ENCODE assay signal across 17 cellular contexts in the genomic region with DNA sequence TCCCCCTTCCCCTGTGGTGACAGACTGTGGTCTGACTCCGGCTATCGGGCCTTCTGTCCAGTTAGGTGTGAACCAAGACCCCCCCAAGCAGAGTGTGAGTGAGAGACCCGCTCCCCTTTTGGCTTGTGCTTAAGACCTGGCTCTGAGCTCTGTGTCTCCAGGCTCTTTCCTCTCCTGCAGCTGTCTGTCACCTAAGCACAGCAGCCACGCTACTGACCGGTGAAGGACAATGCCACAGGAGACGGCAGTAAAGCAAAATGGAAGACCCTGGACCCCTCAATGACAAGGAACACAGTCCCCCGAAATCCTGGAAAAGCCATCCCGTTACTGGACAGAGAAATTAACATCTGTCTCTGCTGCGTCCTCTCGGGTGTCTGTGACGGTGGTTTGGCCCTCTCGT. TPM values are rescaled to one million over a fixed set of nuclear protein-coding genes. Genes with fewer than 3 reads are reported as not detected.
DNase-seq lines count a peak whose midpoint lies in the region; ATAC-seq, FAIRE-seq and TF ChIP-seq lines count a peak whose summit lies in the region.
"Had no signal": no experiment of that assay in that cellular context is flagged by ENCODE, and none has a peak within 500 bp of the region (broad histone marks: within the 10 kb centered on the region; RNA-seq: fewer than 3 reads in every experiment).

No MANE protein-coding gene starts in this region.

- DNase-seq in activated T-cell treated with anti-CD3 and anti-CD28 coated beads, Interleukin-2, amount 50 U/mL, for 24 hours, result no peak
- no peak for DNase-seq in activated T-cell treated with anti-CD3 and anti-CD28 coated beads, Interleukin-2, amount 50 U/mL, for 48 hours
- DNase-seq in RWPE1 (ENCODE audit: low spot score) (no peak), H1 (ENCODE audit: low read depth in 1 of 2, low spot score in 2 of 2) (no peak), SK-N-DZ (ENCODE audit: low spot score) (no peak)
- DNase-seq in effector memory CD4-positive, alpha-beta T cell, result no peak
- DNase-seq: activated T-cell treated with anti-CD3 and anti-CD28 coated beads, Interleukin-2, amount 50 U/mL, for 4 hours; caudate nucleus; HCEC 1CT; NCI-H187 treated with DMSO at 0.1 percent for 48 hours; stimulated activated CD4-positive, alpha-beta T cell treated with anti-CD3 and anti-CD28 coated beads, Interleukin-12 subunit alpha, Interleukin-12 subunit beta, amount 100 ng/mL, for 4 hours; thyroid gland; WERI-Rb-1 had no signal

- no peak for TF ChIP-seq RAD21 in H1 (IDR thresholded peaks at IDR 0.05 in 1 of 2, conservative IDR thresholded peaks at IDR 0.05 in 1 of 2; ENCODE audit: low read depth in 2 of 2, low read length in 2 of 2)

- no peak overlapping the region for H3K56ac ChIP-seq in H1 (replicated peaks; ENCODE audit: insufficient read length, low read depth, low read length)

- no peak overlapping the region for H3K23ac ChIP-seq in H1 (ENCODE audit: insufficient read length)

- no peak overlapping the region for H2BK12ac ChIP-seq in H1 (ENCODE audit: low read depth, low read length)

- H3K27ac Mint-ChIP-seq in activated T-cell treated with anti-CD3 and anti-CD28 coated beads, Interleukin-2, amount 50 U/mL, for 24 hours, result peak overlapping the region; percentile 95

- H3K79me2 ChIP-seq in H1 (ENCODE audit: control insufficient read depth in 1 of 2, insufficient read depth in 2 of 2, low read length in 2 of 2), result peaks cover 7 to 94% of the 10 kb centered on the region in 2 experiments

- peaks cover 90% of the 10 kb centered on the region for H3K4me1 Mint-ChIP-seq in activated T-cell treated with anti-CD3 and anti-CD28 coated beads, Interleukin-2, amount 50 U/mL, for 24 hours (ENCODE audit: low read depth)

- H3K9me3 ChIP-seq in H1 (ENCODE audit: insufficient read depth in 2 of 2, low read depth in 1 of 2, low read length in 1 of 2) (no peaks in the 10 kb centered on the region), skeletal muscle satellite cell (replicated peaks; ENCODE audit: low read length) (no peaks in the 10 kb centered on the region)
- H3K9me3 ChIP-seq in effector memory CD4-positive, alpha-beta T cell (ENCODE audit: control insufficient read depth, low read length), result no peaks in the 10 kb centered on the region
- H3K9me3 ChIP-seq: thyroid gland had no signal

- H3K36me3 ChIP-seq in H1 (ENCODE audit: control insufficient read depth in 2 of 4, insufficient read depth in 4 of 4, low read length in 3 of 4) (no peaks in the 10 kb centered on the region), skeletal muscle satellite cell (ENCODE audit: insufficient read depth, low read length) (no peaks in the 10 kb centered on the region)
- no peaks in the 10 kb centered on the region for H3K36me3 ChIP-seq in effector memory CD4-positive, alpha-beta T cell (ENCODE audit: control insufficient read depth, insufficient read depth, low read length)
- H3K36me3 ChIP-seq: thyroid gland, WERI-Rb-1 had no signal

- no peak for FAIRE-seq in H1 (lab: Jason Lieb, UNC)
- FAIRE-seq: D721Med had no signal

- H3K4me3 ChIP-seq in H1 (ENCODE audit: extremely low read depth in 1 of 4, insufficient read depth in 2 of 4, low read depth in 3 of 4, low read length in 4 of 4), result no peak overlapping the region
- H3K4me3 ChIP-seq in skeletal muscle satellite cell (ENCODE audit: low read length), result no peak overlapping the region
- no peak overlapping the region for H3K4me3 ChIP-seq in effector memory CD4-positive, alpha-beta T cell (ENCODE audit: insufficient read depth, low read depth, low read length, poor library complexity, severe bottlenecking)
- H3K4me3 ChIP-seq: thyroid gland had no signal

- H3K4me1 ChIP-seq in H1 (replicated peaks in 1 of 4; ENCODE audit: control insufficient read depth in 3 of 4, insufficient read depth in 4 of 4, low read length in 3 of 4), result peaks cover 8 to 34% (median 18%) of the 10 kb centered on the region in 4 experiments
- peaks cover 58% of the 10 kb centered on the region for H3K4me1 ChIP-seq in skeletal muscle satellite cell (ENCODE audit: control insufficient read depth, insufficient read depth, low read length)
- peaks cover 9% of the 10 kb centered on the region for H3K4me1 ChIP-seq in effector memory CD4-positive, alpha-beta T cell (ENCODE audit: control insufficient read depth, insufficient read depth, low read length, poor library complexity, severe bottlenecking)

- no peaks in the 10 kb centered on the region for H3K27me3 Mint-ChIP-seq in activated T-cell treated with anti-CD3 and anti-CD28 coated beads, Interleukin-2, amount 50 U/mL, for 24 hours

- H3K4ac ChIP-seq in H1 (replicated peaks; ENCODE audit: insufficient read length, low read depth, low read length), result no peak overlapping the region

- TF ChIP-seq CTCF in RWPE1 (conservative IDR thresholded peaks at IDR 0.05; ENCODE audit: low read depth) (no peak), H1 (IDR thresholded peaks at IDR 0.05; ENCODE audit: control extremely low read depth in 1 of 3, insufficient read depth in 1 of 3, low read depth in 1 of 3, low read length in 3 of 3) (no peak)

- H4K5ac ChIP-seq in H1 (ENCODE audit: insufficient read length, low read depth, low read length), result no peak overlapping the region

- peak overlapping the region; percentile 76 for H3K27ac ChIP-seq in RWPE1
- no peak overlapping the region for H3K27ac ChIP-seq in H1 (ENCODE audit: low read depth, low read length)
- no peak overlapping the region for H3K27ac ChIP-seq in effector memory CD4-positive, alpha-beta T cell (ENCODE audit: insufficient read depth, low read length, poor library complexity, severe bottlenecking)
- H3K27ac ChIP-seq: thyroid gland, WERI-Rb-1 had no signal

- peak overlapping the region; percentile 4 for H3K4me3 Mint-ChIP-seq in activated T-cell treated with anti-CD3 and anti-CD28 coated beads, Interleukin-2, amount 50 U/mL, for 24 hours

- H3K79me1 ChIP-seq in H1 (ENCODE audit: low read depth, low read length), result peaks cover 20% of the 10 kb centered on the region

- H2BK120ac ChIP-seq in H1 (replicated peaks; ENCODE audit: low read depth, low read length), result no peak overlapping the region

- no peak overlapping the region for H2BK20ac ChIP-seq in H1 (ENCODE audit: low read length)

- no peak for TF ChIP-seq POLR2A in H1 (IDR thresholded peaks at IDR 0.05; ENCODE audit: control extremely low read depth in 1 of 2, low read depth in 2 of 2, low read length in 2 of 2)

- 0 out of 2 replicates have a peak overlapping the region, but pooled peaks have one; percentile 3 for H2AK5ac ChIP-seq in H1 (ENCODE audit: low read depth, low read length)

- 92% methylated on average over 12 of the region's 12 CpGs; no CpG with 5 or more reads in 1 of the 2 experiments for WGBS in H1 (ENCODE audit: extremely low coverage in 1 of 2, insufficient coverage in 1 of 2, insufficient read length in 1 of 2, insufficient replicate concordance in 2 of 2, low coverage in 1 of 2, low lambda C conversion rate in 2 of 2, missing lambda C conversion rate in 1 of 2), 2 experiments

- peaks cover 4% of the 10 kb centered on the region for H3K9me3 Mint-ChIP-seq in activated T-cell treated with anti-CD3 and anti-CD28 coated beads, Interleukin-2, amount 50 U/mL, for 24 hours
- H3K9me3 Mint-ChIP-seq: activated T-cell treated with anti-CD3 and anti-CD28 coated beads, Interleukin-2, amount 50 U/mL, for 4 hours had no signal

- H2BK15ac ChIP-seq in H1 (ENCODE audit: low read length), result no peak overlapping the region

- POLR2A ChIA-PET in RWPE1 (lab: Yijun Ruan, JAX; ENCODE audit: low non-redundant PET) (no interaction called here), H1 (lab: Charles Lee; ENCODE audit: partially characterized antibody) (no interaction called here)

- no peak overlapping the region for H4K91ac ChIP-seq in H1 (replicated peaks; ENCODE audit: insufficient read length, low read length)

- TF ChIP-seq EP300 in H1 (IDR thresholded peaks at IDR 0.05; ENCODE audit: borderline replicate concordance in 1 of 2, low read depth in 2 of 2, low read length in 2 of 2), result no peak

- no peak overlapping the region; a peak in 1 of 7 replicates for H3K9ac ChIP-seq in H1 (replicated peaks in 1 of 4; ENCODE audit: extremely low read depth in 1 of 4, low read depth in 3 of 4, low read length in 3 of 4)
- peak overlapping the region; percentile 67 for H3K9ac ChIP-seq in skeletal muscle satellite cell (ENCODE audit: low read depth, low read length)

- ATAC-seq in HG03025 (IDR thresholded peaks at IDR 0.05; ENCODE audit: low FRiP score, unreplicated experiment), result no peak
- ATAC-seq: activated T-cell treated with anti-CD3 and anti-CD28 coated beads, Interleukin-2, amount 50 U/mL, for 4 hours; left lobe of liver had no signal

- peaks cover 26 to 28% of the 10 kb centered on the region in 2 experiments for H4K20me1 ChIP-seq in H1 (replicated peaks in 1 of 2; ENCODE audit: control insufficient read depth in 1 of 2, insufficient read depth in 2 of 2, low read length in 2 of 2)

- no peak overlapping the region for H2AFZ ChIP-seq in H1 (ENCODE audit: low read length)

- CTCF ChIA-PET in RWPE1 (lab: Yijun Ruan, JAX), result no interaction called here
- CTCF ChIA-PET in H1 (lab: Charles Lee; ENCODE audit: partially characterized antibody), result interaction anchor here (0.9 to 1.0 kb wide), 2 partner anchors 62 to 193 kb away, joined by 3 read pairs; no protein-coding TSS in a partner anchor

- peaks cover 46% of the 10 kb centered on the region for H3K36me3 Mint-ChIP-seq in activated T-cell treated with anti-CD3 and anti-CD28 coated beads, Interleukin-2, amount 50 U/mL, for 24 hours (ENCODE audit: low read depth)

- H3K27me3 ChIP-seq in H1 (replicated peaks in 1 of 4; ENCODE audit: control insufficient read depth in 3 of 4, extremely low read depth in 1 of 4, insufficient read depth in 3 of 4, low read length in 3 of 4) (no peaks in the 10 kb centered on the region), skeletal muscle satellite cell (ENCODE audit: control insufficient read depth, insufficient read depth, low read length) (no peaks in the 10 kb centered on the region)
- no peaks in the 10 kb centered on the region for H3K27me3 ChIP-seq in effector memory CD4-positive, alpha-beta T cell (replicated peaks; ENCODE audit: control insufficient read depth, insufficient read depth, low read length, poor library complexity, severe bottlenecking)
- H3K27me3 ChIP-seq: thyroid gland had no signal

- H3K23me2 ChIP-seq in H1 (ENCODE audit: low read depth, low read length), result no peaks in the 10 kb centered on the region

- H3K18ac ChIP-seq in H1 (ENCODE audit: extremely low read depth, low read length), result no peak overlapping the region

- peak overlapping the region; percentile 57; the same call in 1 of the 2 replicates for H4K8ac ChIP-seq in H1 (ENCODE audit: extremely low read depth, insufficient read depth, low read length)

- H3K14ac ChIP-seq in H1 (ENCODE audit: insufficient read length), result no peak overlapping the region

- peak overlapping the region in 1 of 2 experiments; percentile 24; a peak in 1 of 4 replicates for H3K4me2 ChIP-seq in H1 (ENCODE audit: insufficient read depth in 1 of 2, low read depth in 2 of 2, low read length in 2 of 2)
- H3K4me2 ChIP-seq in skeletal muscle satellite cell (ENCODE audit: low read length), result peak overlapping the region; percentile 66

- peak overlapping the region; percentile 47; the same call in 1 of the 2 replicates for H2BK5ac ChIP-seq in H1 (ENCODE audit: low read depth, low read length)

RNA-seq across cellular contexts. Expression of a gene that starts 53.8 kb away (rescaled TPM):
- total RNA-seq in H1 (2021; fragmentation: NEBNext Ultra II Directional; extraction: Animal tissue kit (Norgen Biotek cat#: 25700)), result 60.3 and 60.7 TPM in 2 replicates
- 15.5 and 24.9 TPM in 2 replicates for polyA plus RNA-seq in H1 (2011; rRNA removed)
- 22.3 TPM for polyA plus RNA-seq in H1 (2011; cell fraction: cytosol; rRNA removed)
- 14.3 TPM for polyA plus RNA-seq in H1 (2011; cell fraction: nucleus; rRNA removed)
- 29.7 to 40.6 TPM (median 32.7 TPM) in 4 replicates for polyA plus RNA-seq in H1 (2012, experiment 1 of 2)
- 5.0 TPM for polyA plus RNA-seq in H1 (2012, experiment 2 of 2)
- 66.9 TPM for polyA plus RNA-seq in H1 (2013, experiment 1 of 2)
- 67.9 TPM for polyA plus RNA-seq in H1 (2013, experiment 2 of 2)
- 33.5 and 40.4 TPM in 2 replicates for polyA minus RNA-seq in H1 (2011; rRNA and poly(A)+ RNA removed)
- 26.6 TPM for polyA minus RNA-seq in H1 (2011; cell fraction: cytosol; rRNA and poly(A)+ RNA removed)
- 25.8 TPM for polyA minus RNA-seq in H1 (2011; cell fraction: nucleus; rRNA and poly(A)+ RNA removed)
- 21.8 and 24.5 TPM in 2 replicates for total RNA-seq in skeletal muscle satellite cell (2012; rRNA removed)
- polyA plus RNA-seq in SK-N-DZ (2014; cell fraction: cytosol; rRNA removed), result 13.0 and 14.0 TPM in 2 replicates
- polyA plus RNA-seq in SK-N-DZ (2014; cell fraction: nucleus; rRNA removed), result 5.8 and 7.6 TPM in 2 replicates
